Comparison of ENCODE assay signal across 6 cellular contexts in genomic region chr9:105237246-105237645, GRCh38.
"Had no signal": no experiment of that assay in that cellular context is flagged by ENCODE, and none has a peak within 500 bp of the region (broad histone marks: within the 10 kb centered on the region; RNA-seq: fewer than 3 reads in every experiment).

No MANE protein-coding gene starts in this region.

- H3K4me2 ChIP-seq: GM23338, KMS-11 had no signal

- H2AFZ ChIP-seq: GM23338 had no signal

- H3K9ac ChIP-seq: KMS-11 had no signal

- H3K4me3 ChIP-seq: GM23338, HAP-1 had no signal

- H3K36me3 ChIP-seq: HAP-1 had no signal

- H3K36me3 Mint-ChIP-seq: IgD-negative memory B cell had no signal

- DNase-seq: KBM-7 had no signal

- H3K27ac Mint-ChIP-seq: GM23338, IgD-negative memory B cell had no signal

- ATAC-seq: GM23338, HCT116 had no signal

- H3K9me3 Mint-ChIP-seq: GM23338, IgD-negative memory B cell had no signal

- H3K9me3 ChIP-seq: HAP-1 had no signal

- H3K27ac ChIP-seq: KMS-11 had no signal

- H3K4me3 Mint-ChIP-seq: GM23338, IgD-negative memory B cell had no signal
